Comparison of ENCODE assay signal across 38 cellular contexts in the genomic region with DNA sequence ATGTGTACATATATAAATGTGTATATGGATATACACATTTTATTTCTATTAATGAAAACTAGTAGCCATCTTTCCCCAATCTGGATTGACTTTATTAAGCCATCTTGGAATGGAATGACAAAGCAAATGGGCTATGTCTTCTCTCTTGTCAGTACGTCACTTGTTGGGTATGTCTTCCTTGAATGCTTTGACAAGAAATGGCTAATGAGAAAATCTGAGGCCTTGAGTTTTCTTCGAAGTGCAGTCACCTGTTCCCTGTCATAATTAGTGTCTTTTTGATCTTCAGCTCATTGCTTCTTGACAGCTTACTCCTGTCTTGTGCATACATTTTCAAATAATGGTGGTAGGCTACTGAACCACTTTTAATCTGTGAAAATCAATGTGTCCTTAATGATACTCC.
"Had no signal": no experiment of that assay in that cellular context is flagged by ENCODE, and none has a peak within 500 bp of the region (broad histone marks: within the 10 kb centered on the region; RNA-seq: fewer than 3 reads in every experiment).

No MANE protein-coding gene starts in this region.

- H3K4me1 ChIP-seq: adrenal gland, ascending aorta, body of pancreas, breast epithelium had no signal

- H3K4me3 ChIP-seq: adrenal gland, ascending aorta, body of pancreas, breast epithelium, cardiac muscle cell had no signal

- H3K36me3 ChIP-seq: adrenal gland, ascending aorta, brain microvascular endothelial cell, breast epithelium, cardiac muscle cell had no signal

- H3K27me3 Mint-ChIP-seq: activated naive CD4-positive, alpha-beta T cell treated with anti-CD3 and anti-CD28 coated beads, Interleukin-2, amount 10 ng/mL, durations not matched to agents 7 days and 5 days; activated naive CD8-positive, alpha-beta T cell treated with anti-CD3 and anti-CD28 coated beads, Interleukin-2, amount 10 ng/mL, durations not matched to agents 7 days and 5 days; activated T-cell treated with anti-CD3 and anti-CD28 coated beads, Interleukin-2, amount 50 U/mL, for 24 hours; central memory CD8-positive, alpha-beta T cell had no signal

- DNase-seq: activated effector memory CD4-positive, alpha-beta T cell treated with anti-CD3 and anti-CD28 coated beads, Interleukin-2, amount 50 U/mL, for 16 hours; activated effector memory CD4-positive, alpha-beta T cell treated with Interleukin-2 at 50 U/mL for 16 hours; activated gamma-delta T cell; activated gamma-delta T cell treated with Interleukin-2 at 50 U/mL for 16 hours; activated naive CD4-positive, alpha-beta T cell; activated naive CD4-positive, alpha-beta T cell treated with anti-CD3 and anti-CD28 coated beads for 36 hours; activated naive CD4-positive, alpha-beta T cell treated with anti-CD3 and anti-CD28 coated beads, Interleukin-2, amount 10 ng/mL, durations not matched to agents 7 days and 5 days; activated naive CD4-positive, alpha-beta T cell treated with anti-CD3 and anti-CD28 coated beads, Interleukin-2, amount 50 U/mL, for 16 hours; activated naive CD4-positive, alpha-beta T cell treated with Interleukin-2 at 50 U/mL for 16 hours; activated naive CD8-positive, alpha-beta T cell treated with anti-CD3 and anti-CD28 coated beads for 36 hours; activated naive CD8-positive, alpha-beta T cell treated with anti-CD3 and anti-CD28 coated beads, Interleukin-2, amount 10 ng/mL, durations not matched to agents 7 days and 5 days; activated naive CD8-positive, alpha-beta T cell treated with anti-CD3 and anti-CD28 coated beads, Interleukin-2, amount 50 U/mL, for 24 hours; activated T-cell treated with anti-CD3 and anti-CD28 coated beads, Interleukin-2, amount 50 U/mL, for 1 hour; activated T-cell treated with anti-CD3 and anti-CD28 coated beads, Interleukin-2, amount 50 U/mL, for 24 hours; activated T-cell treated with anti-CD3 and anti-CD28 coated beads, Interleukin-2, amount 50 U/mL, for 4 hours; activated T-cell treated with anti-CD3 and anti-CD28 coated beads, Interleukin-2, amount 50 U/mL, for 48 hours; activated T-cell treated with anti-CD3 and anti-CD28 coated beads, Interleukin-2, amount 50 U/mL, for 72 hours; adrenal gland; amniotic stem cell; amygdala; anterior cingulate cortex; aorta; body of pancreas; brain microvascular endothelial cell; caudate nucleus; central memory CD4-positive, alpha-beta T cell; cerebellar nuclear complex had no signal

- H3K27me3 ChIP-seq: adrenal gland, ascending aorta, body of pancreas, brain microvascular endothelial cell, breast epithelium, cardiac muscle cell had no signal

- H3K9me3 Mint-ChIP-seq: activated naive CD4-positive, alpha-beta T cell treated with anti-CD3 and anti-CD28 coated beads for 36 hours; activated naive CD4-positive, alpha-beta T cell treated with anti-CD3 and anti-CD28 coated beads, Interleukin-2, amount 10 ng/mL, durations not matched to agents 7 days and 5 days; activated naive CD4-positive, alpha-beta T cell treated with anti-CD3 and anti-CD28 coated beads, Interleukin-2, amount 50 U/mL, for 24 hours; activated naive CD4-positive, alpha-beta T cell treated with anti-CD3 and anti-CD28 coated beads, Interleukin-2, amount 50 U/mL, for 72 hours; activated naive CD8-positive, alpha-beta T cell treated with anti-CD3 and anti-CD28 coated beads for 36 hours; activated naive CD8-positive, alpha-beta T cell treated with anti-CD3 and anti-CD28 coated beads, Interleukin-2, amount 10 ng/mL, durations not matched to agents 7 days and 5 days; activated T-cell treated with anti-CD3 and anti-CD28 coated beads, Interleukin-2, amount 50 U/mL, for 4 hours; activated T-helper 1 cell treated with anti-CD3 and anti-CD28 coated beads, Interleukin-12 subunit alpha, Interleukin-12 subunit beta, Interleukin-2, Interleukin-4 antibody, amounts not matched to agents 30 ng/mL and 10 ng/mL and 1 ng/mL, durations not matched to agents 14 hours and 24 hours and 36 hours; activated T-helper 17 cell treated with anti-CD3 and anti-CD28 coated beads, Interleukin-2, amount 50 U/mL, for 72 hours; activated T-helper 2 cell treated with anti-CD3 and anti-CD28 coated beads, Interferon-gamma antibody, Interleukin-2, Interleukin-4, amounts not matched to agents 10 μg/mL and 5 μg/mL and 100 μg/mL, durations not matched to agents 14 hours and 24 hours and 36 hours; central memory CD8-positive, alpha-beta T cell had no signal

- H3K9me3 ChIP-seq: adrenal gland, ascending aorta, body of pancreas, breast epithelium had no signal

- H3K4me3 Mint-ChIP-seq: activated naive CD4-positive, alpha-beta T cell treated with anti-CD3 and anti-CD28 coated beads for 36 hours; activated naive CD4-positive, alpha-beta T cell treated with anti-CD3 and anti-CD28 coated beads, Interleukin-2, amount 10 ng/mL, durations not matched to agents 7 days and 5 days; activated naive CD4-positive, alpha-beta T cell treated with anti-CD3 and anti-CD28 coated beads, Interleukin-2, amount 50 U/mL, for 24 hours; activated naive CD8-positive, alpha-beta T cell; activated naive CD8-positive, alpha-beta T cell treated with anti-CD3 and anti-CD28 coated beads for 36 hours; activated naive CD8-positive, alpha-beta T cell treated with anti-CD3 and anti-CD28 coated beads, Interleukin-2, amount 10 ng/mL, durations not matched to agents 7 days and 5 days; activated naive CD8-positive, alpha-beta T cell treated with anti-CD3 and anti-CD28 coated beads, Interleukin-2, amount 50 U/mL, for 24 hours; activated T-cell treated with anti-CD3 and anti-CD28 coated beads, Interleukin-2, amount 50 U/mL, for 24 hours; activated T-cell treated with anti-CD3 and anti-CD28 coated beads, Interleukin-2, amount 50 U/mL, for 4 hours; activated T-cell treated with anti-CD3 and anti-CD28 coated beads, Interleukin-2, amount 50 U/mL, for 72 hours; activated T-helper 1 cell treated with anti-CD3 and anti-CD28 coated beads, Interleukin-12 subunit alpha, Interleukin-12 subunit beta, Interleukin-2, Interleukin-4 antibody, amounts not matched to agents 30 ng/mL and 10 ng/mL and 1 ng/mL, durations not matched to agents 14 hours and 24 hours and 36 hours; activated T-helper 17 cell treated with anti-CD3 and anti-CD28 coated beads, Interleukin-2, amount 50 U/mL, for 72 hours; brain; central memory CD8-positive, alpha-beta T cell had no signal

- H3K36me3 Mint-ChIP-seq: activated naive CD4-positive, alpha-beta T cell treated with anti-CD3 and anti-CD28 coated beads, Interleukin-2, amount 10 ng/mL, durations not matched to agents 7 days and 5 days; activated naive CD4-positive, alpha-beta T cell treated with anti-CD3 and anti-CD28 coated beads, Interleukin-2, amount 50 U/mL, for 24 hours; activated naive CD4-positive, alpha-beta T cell treated with anti-CD3 and anti-CD28 coated beads, Interleukin-2, amount 50 U/mL, for 72 hours; activated naive CD8-positive, alpha-beta T cell; activated naive CD8-positive, alpha-beta T cell treated with anti-CD3 and anti-CD28 coated beads for 36 hours; activated naive CD8-positive, alpha-beta T cell treated with anti-CD3 and anti-CD28 coated beads, Interleukin-2, amount 10 ng/mL, durations not matched to agents 7 days and 5 days; brain had no signal

- H3K4me1 Mint-ChIP-seq: activated naive CD4-positive, alpha-beta T cell treated with anti-CD3 and anti-CD28 coated beads, Interleukin-2, amount 10 ng/mL, durations not matched to agents 7 days and 5 days; activated naive CD4-positive, alpha-beta T cell treated with anti-CD3 and anti-CD28 coated beads, Interleukin-2, amount 50 U/mL, for 24 hours; activated naive CD8-positive, alpha-beta T cell treated with anti-CD3 and anti-CD28 coated beads for 36 hours; activated naive CD8-positive, alpha-beta T cell treated with anti-CD3 and anti-CD28 coated beads, Interleukin-2, amount 10 ng/mL, durations not matched to agents 7 days and 5 days; activated naive CD8-positive, alpha-beta T cell treated with anti-CD3 and anti-CD28 coated beads, Interleukin-2, amount 50 U/mL, for 24 hours; activated T-helper 17 cell treated with anti-CD3 and anti-CD28 coated beads, Interleukin-2, amount 50 U/mL, for 72 hours; central memory CD8-positive, alpha-beta T cell had no signal

- H3K27ac ChIP-seq: adrenal gland, ascending aorta, body of pancreas, brain microvascular endothelial cell, breast epithelium, cardiac muscle cell had no signal

- H3K27ac Mint-ChIP-seq: activated naive CD4-positive, alpha-beta T cell treated with anti-CD3 and anti-CD28 coated beads for 36 hours; activated naive CD4-positive, alpha-beta T cell treated with anti-CD3 and anti-CD28 coated beads, Interleukin-2, amount 10 ng/mL, durations not matched to agents 7 days and 5 days; activated naive CD4-positive, alpha-beta T cell treated with anti-CD3 and anti-CD28 coated beads, Interleukin-2, amount 50 U/mL, for 24 hours; activated naive CD4-positive, alpha-beta T cell treated with anti-CD3 and anti-CD28 coated beads, Interleukin-2, amount 50 U/mL, for 72 hours; activated naive CD8-positive, alpha-beta T cell; activated naive CD8-positive, alpha-beta T cell treated with anti-CD3 and anti-CD28 coated beads for 36 hours; activated naive CD8-positive, alpha-beta T cell treated with anti-CD3 and anti-CD28 coated beads, Interleukin-2, amount 10 ng/mL, durations not matched to agents 7 days and 5 days; activated naive CD8-positive, alpha-beta T cell treated with anti-CD3 and anti-CD28 coated beads, Interleukin-2, amount 50 U/mL, for 24 hours; activated T-cell treated with anti-CD3 and anti-CD28 coated beads, Interleukin-2, amount 50 U/mL, for 24 hours; activated T-cell treated with anti-CD3 and anti-CD28 coated beads, Interleukin-2, amount 50 U/mL, for 72 hours; activated T-helper 1 cell treated with anti-CD3 and anti-CD28 coated beads, Interleukin-12 subunit alpha, Interleukin-12 subunit beta, Interleukin-2, Interleukin-4 antibody, amounts not matched to agents 30 ng/mL and 10 ng/mL and 1 ng/mL, durations not matched to agents 14 hours and 24 hours and 36 hours; activated T-helper 17 cell treated with anti-CD3 and anti-CD28 coated beads, Interleukin-2, amount 50 U/mL, for 72 hours; activated T-helper 2 cell treated with anti-CD3 and anti-CD28 coated beads, Interferon-gamma antibody, Interleukin-2, Interleukin-4, amounts not matched to agents 10 μg/mL and 5 μg/mL and 100 μg/mL, durations not matched to agents 14 hours and 24 hours and 36 hours had no signal
